ENCODE assay signal across 26 cellular contexts in genomic region chr3:38567498-38567897, GRCh38.
"Had no signal": no experiment of that assay in that cellular context is flagged by ENCODE, and none has a peak within 500 bp of the region (broad histone marks: within the 10 kb centered on the region; RNA-seq: fewer than 3 reads in every experiment).

No MANE protein-coding gene starts in this region.

- H3K4me3 ChIP-seq: body of pancreas, cardiac muscle cell, mucosa of descending colon, SJSA1, smooth muscle cell, testis had no signal

- DNase-seq: activated CD4-positive, alpha-beta T cell treated with anti-CD3 and anti-CD28 coated beads for 48 hours; activated CD4-positive, CD25-positive, alpha-beta regulatory T cell; activated CD8-positive, alpha-beta memory T cell treated with anti-CD3 and anti-CD28 coated beads for 24 hours; activated naive CD4-positive, alpha-beta T cell treated with anti-CD3 and anti-CD28 coated beads, Interleukin-2, amount 50 U/mL, for 16 hours; activated T-cell treated with anti-CD3 and anti-CD28 coated beads, Interleukin-2, amount 50 U/mL, for 48 hours; anterior cingulate cortex; dermis blood vessel endothelial cell; effector memory CD4-positive, alpha-beta T cell; foreskin melanocyte; kidney glomerular epithelial cell; mesenchymal stem cell; mucosa of descending colon; nephron progenitor cell; nucleus accumbens; stimulated activated CD4-positive, alpha-beta T cell treated with anti-CD3 and anti-CD28 coated beads, Interleukin-2, amount 100 ng/mL, for 48 hours; stimulated activated CD8-positive, alpha-beta memory T cell treated with anti-CD3 and anti-CD28 coated beads, Interleukin-4, amount 100 ng/mL, for 48 hours; stimulated activated naive B cell treated with anti-CD40 and anti-IgM and Interleukin-4, amounts not matched to agents 10 μg/mL and 1 μg/mL and 100 μg/mL, for 72 hours; T-helper 1 cell; testis had no signal

- H3K9me3 Mint-ChIP-seq: nephron progenitor cell; stimulated activated naive B cell treated with anti-CD40 and anti-IgM and Interleukin-4, amounts not matched to agents 10 μg/mL and 1 μg/mL and 100 μg/mL, for 72 hours; type B pancreatic cell had no signal

- ATAC-seq: body of pancreas; esophagus mucosa; mucosa of descending colon; sciatic nerve; stimulated activated naive B cell treated with anti-CD40 and anti-IgM and Interleukin-4, amounts not matched to agents 10 μg/mL and 1 μg/mL and 100 μg/mL, for 72 hours had no signal

- H3K27ac Mint-ChIP-seq: nephron progenitor cell; stimulated activated naive B cell treated with anti-CD40 and anti-IgM and Interleukin-4, amounts not matched to agents 10 μg/mL and 1 μg/mL and 100 μg/mL, for 72 hours; type B pancreatic cell had no signal

- H3K4me3 Mint-ChIP-seq: nephron progenitor cell; stimulated activated naive B cell treated with anti-CD40 and anti-IgM and Interleukin-4, amounts not matched to agents 10 μg/mL and 1 μg/mL and 100 μg/mL, for 72 hours; type B pancreatic cell had no signal

- H3K4me2 ChIP-seq: smooth muscle cell had no signal

- H3K36me3 Mint-ChIP-seq: stimulated activated naive B cell treated with anti-CD40 and anti-IgM and Interleukin-4, amounts not matched to agents 10 μg/mL and 1 μg/mL and 100 μg/mL, for 72 hours; type B pancreatic cell had no signal

- H3K4me1 ChIP-seq: body of pancreas, SJSA1, testis had no signal

- H3K27me3 ChIP-seq: body of pancreas, cardiac muscle cell, SJSA1, testis had no signal

- H3K4me1 Mint-ChIP-seq: nephron progenitor cell; stimulated activated naive B cell treated with anti-CD40 and anti-IgM and Interleukin-4, amounts not matched to agents 10 μg/mL and 1 μg/mL and 100 μg/mL, for 72 hours had no signal

- H3K27ac ChIP-seq: body of pancreas, cardiac muscle cell, SJSA1, testis had no signal

- H3K9me3 ChIP-seq: body of pancreas, mucosa of descending colon, SJSA1, testis had no signal
